Comparison of ENCODE assay signal across 18 cellular contexts in the genomic region with DNA sequence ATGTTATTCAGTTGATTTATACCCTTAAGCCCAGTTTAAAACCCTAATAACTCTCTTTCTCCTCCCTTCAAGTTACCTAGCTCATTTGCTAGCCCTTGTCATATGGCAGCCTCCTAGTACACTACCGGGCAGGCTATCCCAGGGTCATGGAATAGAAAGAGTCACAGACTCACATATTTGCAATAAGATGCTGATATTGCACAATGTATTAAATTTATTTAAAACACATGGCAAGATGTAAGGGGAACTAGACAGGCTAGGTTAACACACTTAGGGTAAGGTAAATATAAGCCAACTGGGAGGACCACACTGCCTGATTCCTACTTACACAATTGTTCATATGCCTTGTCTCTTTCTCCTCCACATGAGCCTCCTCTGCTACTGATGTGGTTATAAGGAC.
A peak's percentile ranks its signal among the peaks of the same experiment; 100 is the strongest.
DNase-seq lines count a peak whose midpoint lies in the region; ATAC-seq, FAIRE-seq and TF ChIP-seq lines count a peak whose summit lies in the region.
"Had no signal": no experiment of that assay in that cellular context is flagged by ENCODE, and none has a peak within 500 bp of the region (broad histone marks: within the 10 kb centered on the region; RNA-seq: fewer than 3 reads in every experiment).

No MANE protein-coding gene starts in this region.

- 0 out of 2 replicates have a peak, but pooled peaks cover 4% of the 10 kb centered on the region for H3K9me1 ChIP-seq in IMR-90 (ENCODE audit: insufficient read depth, low read length)

- no peak overlapping the region for H3K23ac ChIP-seq in IMR-90 (ENCODE audit: low read depth, low read length)

- 93% methylated on average over 1 of the region's 1 CpG for WGBS in A549 (ENCODE audit: missing lambda C conversion rate)
- no CpG with 5 or more reads among the region's 1 CpG for WGBS in IMR-90 (ENCODE audit: extremely low coverage in 2 of 2, insufficient read length in 1 of 2), 2 experiments

- TF ChIP-seq RAD21 in A549 (conservative IDR thresholded peaks at IDR 0.05 in 1 of 2, IDR thresholded peaks at IDR 0.05 in 1 of 2) (no peak), IMR-90 (IDR thresholded peaks at IDR 0.05; ENCODE audit: low read length) (no peak)

- DNase-seq in A549 (ENCODE audit: low read depth in 1 of 2, low spot score in 1 of 2) (no peak), IMR-90 (no peak), fibroblast of mammary gland (ENCODE audit: low read depth) (peak; percentile 64), foreskin fibroblast (peak; percentile 28 to 72), epidermal melanocyte (ENCODE audit: insufficient read length, low spot score) (no peak)
- DNase-seq: 8988T; ACHN; BE2C; CD4-positive, alpha-beta memory T cell; DMS79 had no signal

- H2BK5ac ChIP-seq in IMR-90 (ENCODE audit: low read depth, low read length, poor library complexity, severe bottlenecking) = no peak overlapping the region

- no peak overlapping the region for H2AK5ac ChIP-seq in IMR-90 (ENCODE audit: low read depth, low read length)

- no peak overlapping the region for H4K5ac ChIP-seq in IMR-90 (ENCODE audit: low read depth, low read length)

- no peak overlapping the region for H2BK120ac ChIP-seq in IMR-90 (ENCODE audit: low read depth, low read length)

- no peak overlapping the region for H2AFZ ChIP-seq in IMR-90 (replicated peaks; ENCODE audit: low read length, poor library complexity)

- no peak overlapping the region for H2BK20ac ChIP-seq in IMR-90 (ENCODE audit: low read depth, low read length)

- H3K79me1 ChIP-seq in IMR-90 (ENCODE audit: low read depth in 1 of 2, low read length in 2 of 2) = no peaks in the 10 kb centered on the region

- TF ChIP-seq EP300 in A549 (IDR thresholded peaks at IDR 0.05) = no peak

- no peak overlapping the region for H3K4ac ChIP-seq in IMR-90 (ENCODE audit: low read depth, low read length)

- H4K91ac ChIP-seq in IMR-90 (ENCODE audit: insufficient read depth, low read depth, low read length) = no peak overlapping the region

- TF ChIP-seq CTCF in A549 (IDR thresholded peaks at IDR 0.05) (no peak), IMR-90 (conservative IDR thresholded peaks at IDR 0.05; ENCODE audit: low read depth, low read length) (no peak), fibroblast of mammary gland (conservative IDR thresholded peaks at IDR 0.05; ENCODE audit: control insufficient read depth, insufficient read depth, low read depth, low read length) (no peak), foreskin fibroblast (IDR thresholded peaks at IDR 0.05; ENCODE audit: low read depth, low read length) (no peak)

- no peak for FAIRE-seq in A549 (lab: Jason Lieb, UNC)
- FAIRE-seq: GM12878, GM18507, H54 had no signal

- no peak for ATAC-seq in A549
- no peak for ATAC-seq in IMR-90 (ENCODE audit: low read depth)
- ATAC-seq in GM18861 (IDR thresholded peaks at IDR 0.05; ENCODE audit: unreplicated experiment) = no peak
- no peak for ATAC-seq in HG03521 (IDR thresholded peaks at IDR 0.05; ENCODE audit: unreplicated experiment)
- no peak for ATAC-seq in GM21381 (IDR thresholded peaks at IDR 0.05; ENCODE audit: unreplicated experiment)
- ATAC-seq: GM12878, HCT116 had no signal

- no peak overlapping the region for H3K56ac ChIP-seq in IMR-90 (ENCODE audit: extremely low read depth, insufficient read depth, low read length)

- H3K4me3 ChIP-seq in A549 = no peak overlapping the region
- H3K4me3 ChIP-seq in IMR-90 (ENCODE audit: insufficient read depth, low read depth, low read length) = no peak overlapping the region
- H3K4me3 ChIP-seq in fibroblast of mammary gland (ENCODE audit: control insufficient read depth, low read depth, low read length) = no peak overlapping the region
- H3K4me3 ChIP-seq in foreskin fibroblast (ENCODE audit: low read depth in 1 of 2, low read length in 2 of 2) = no peak overlapping the region
- H3K4me3 ChIP-seq: GM12878 had no signal

- no TSS peak for BruUV-seq in IMR-90 (replicated peaks; lab: Mats Ljungman, UMichigan)

- H3K36me3 ChIP-seq in IMR-90 (ENCODE audit: control insufficient read depth, insufficient read depth, low read length) = no peaks in the 10 kb centered on the region
- H3K36me3 ChIP-seq: BE2C had no signal

- H3K18ac ChIP-seq in IMR-90 (ENCODE audit: low read depth, low read length) = no peak overlapping the region

- no peaks in the 10 kb centered on the region for H4K20me1 ChIP-seq in IMR-90 (ENCODE audit: insufficient read depth, low read length)

- no peak overlapping the region for H2BK15ac ChIP-seq in IMR-90 (ENCODE audit: low read depth, low read length)

- no peak overlapping the region for H3K27ac ChIP-seq in A549
- no peak overlapping the region for H3K27ac ChIP-seq in IMR-90 (ENCODE audit: insufficient read depth, low read length)
- H3K27ac ChIP-seq: C4-2B had no signal

- POLR2A ChIA-PET in A549 (lab: Yijun Ruan, JAX) (no interaction called here), IMR-90 (lab: Charles Lee; ENCODE audit: unreplicated experiment) (no interaction called here)

- TF ChIP-seq POLR2A in A549 (IDR thresholded peaks at IDR 0.05; ENCODE audit: low read length) = no peak
- TF ChIP-seq POLR2A in IMR-90 (IDR thresholded peaks at IDR 0.05; ENCODE audit: low read depth, low read length) = no peak

- peaks cover 8% of the 10 kb centered on the region for H3K27me3 ChIP-seq in IMR-90 (ENCODE audit: control insufficient read depth, insufficient read depth, low read length)
- H3K27me3 ChIP-seq: BE2C had no signal

- intact Hi-C loops in IMR-90 (cut with micrococcal nuclease) = no loop called here

- H2AK9ac ChIP-seq in IMR-90 (replicated peaks; ENCODE audit: low read depth, low read length, poor library complexity) = no peak overlapping the region

- no peak overlapping the region for H3K4me2 ChIP-seq in A549
- H3K4me2 ChIP-seq in IMR-90 (ENCODE audit: low read depth, low read length) = no peak overlapping the region

- CTCF ChIA-PET in A549 (lab: Yijun Ruan, JAX) = interaction anchor here (0.5 to 1.3 kb wide), 2 partner anchors 14 to 283 kb away, joined by 3 to 4 read pairs; no protein-coding TSS in a partner anchor
- CTCF ChIA-PET in IMR-90 (lab: Yijun Ruan, JAX) = interaction anchor here (1.0 kb wide), 1 partner anchor 11 kb away, joined by 3 read pairs; no protein-coding TSS in a partner anchor

- dilution Hi-C loops in IMR-90 (cut with HindIII; ENCODE audit: low sequenced_read_pairs, unreplicated experiment) = no loop called here

- no peak overlapping the region for H3K9ac ChIP-seq in IMR-90 (ENCODE audit: low read depth, low read length)

- H3K9me3 ChIP-seq in A549 (no peaks in the 10 kb centered on the region), IMR-90 (ENCODE audit: control insufficient read depth, insufficient read depth, low read length) (no peaks in the 10 kb centered on the region)
- H3K9me3 ChIP-seq: BE2C had no signal

- in situ Hi-C loops in IMR-90 (cut with MboI; ENCODE audit: low sequenced_read_pairs) = no loop called here

- no peak overlapping the region for H3K14ac ChIP-seq in IMR-90 (replicated peaks; ENCODE audit: low read depth, low read length)

- no peaks in the 10 kb centered on the region for H3K4me1 ChIP-seq in A549
- H3K4me1 ChIP-seq in IMR-90 (ENCODE audit: control insufficient read depth, insufficient read depth, low read length) = no peaks in the 10 kb centered on the region

- no peak overlapping the region for H4K8ac ChIP-seq in IMR-90 (ENCODE audit: low read depth in 2 of 2, low read length in 2 of 2)

TF ChIP-seq in A549, 52 proteins besides CTCF, POLR2A, EP300 and RAD21:
- TF ChIP-seq HDAC2 (IDR thresholded peaks at IDR 0.05) (no peak), MAFK (IDR thresholded peaks at IDR 0.05; ENCODE audit: partially characterized antibody) (peak; percentile 55), ZNF302 (CRISPR knock-in tag; IDR thresholded peaks at IDR 0.05) (no peak)

TF ChIP-seq in IMR-90, 13 proteins besides CTCF, POLR2A, EP300 and RAD21:
- TF ChIP-seq FOS (IDR thresholded peaks at IDR 0.05; ENCODE audit: low read depth, low read length) (no peak), CEBPB (IDR thresholded peaks at IDR 0.05; ENCODE audit: low read depth, low read length) (peak; percentile 73)

Comparison
In these comparisons a context has a peak if more than half of its experiments do, and no peak if none do; other contexts are left out.
1. DNase-seq: peak in fibroblast of mammary gland (single experiment) and foreskin fibroblast (2 of 2); none in A549 (0 of 2), IMR-90 (single experiment) and epidermal melanocyte (single experiment).